Comparison of ENCODE assay signal across 11 cellular contexts in the genomic region with DNA sequence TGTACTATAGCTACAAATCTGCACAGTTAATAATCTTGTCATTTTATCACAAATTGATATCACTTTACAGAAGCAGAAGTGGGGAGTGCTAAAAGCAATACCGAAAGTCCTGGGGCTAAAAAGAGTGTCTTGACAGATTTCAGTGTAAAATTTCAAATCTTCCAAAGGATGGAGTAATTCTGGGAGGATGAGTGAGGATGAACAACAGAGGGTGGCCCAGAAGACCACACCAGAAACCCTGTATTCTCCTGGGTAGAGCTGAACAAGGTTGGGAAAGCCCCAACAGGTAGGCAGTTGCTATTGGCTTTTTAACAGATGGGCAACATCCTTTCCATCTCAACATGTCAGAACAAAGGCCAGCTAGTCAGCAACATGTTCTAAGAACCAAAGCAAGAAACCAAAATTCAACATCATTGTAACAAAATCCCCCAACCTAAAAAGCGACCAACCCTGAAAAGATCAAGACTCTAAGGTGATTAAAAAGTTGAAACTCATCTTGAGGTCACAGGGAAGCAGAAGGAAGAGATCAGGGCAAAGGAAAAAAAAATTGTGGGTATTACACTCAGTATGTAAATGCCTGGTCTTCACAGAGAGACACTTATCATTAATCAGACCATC. TPM values are rescaled to one million over a fixed set of nuclear protein-coding genes. Genes with fewer than 3 reads are reported as not detected.
DNase-seq lines count a peak whose midpoint lies in the region; ATAC-seq, FAIRE-seq and TF ChIP-seq lines count a peak whose summit lies in the region.
"Had no signal": no experiment of that assay in that cellular context is flagged by ENCODE, and none has a peak within 500 bp of the region (broad histone marks: within the 10 kb centered on the region; RNA-seq: fewer than 3 reads in every experiment).

No MANE protein-coding gene starts in this region.

- no peaks in the 10 kb centered on the region for H3K9me3 Mint-ChIP-seq in IgD-negative memory B cell

- no peaks in the 10 kb centered on the region for H3K27me3 Mint-ChIP-seq in IgD-negative memory B cell

- no peak overlapping the region for H3K4me3 ChIP-seq in bronchial epithelial cell (ENCODE audit: low read depth, low read length)

- peak; percentile 65 for FAIRE-seq in GM18507 (lab: Jason Lieb, UNC)
- FAIRE-seq in bronchial epithelial cell (lab: Jason Lieb, UNC): no peak

- no peak for DNase-seq in GM18507 (ENCODE audit: extremely low spot score, insufficient read length, low read depth)
- peak; percentile 84 for DNase-seq in bronchial epithelial cell (ENCODE audit: low read depth)
- DNase-seq in DMS 273 (lab: John Stamatoyannopoulos, UW; ENCODE audit: unreplicated experiment): no peak
- no peak for DNase-seq in anterior cingulate cortex (lab: John Stamatoyannopoulos, UW)
- DNase-seq in left cardiac atrium: no peak
- DNase-seq in NCI-H446 treated with DMSO at 0.1 percent for 48 hours (lab: John Stamatoyannopoulos, UW): no peak
- DNase-seq: NCI-H1436 treated with DMSO at 0.1 percent for 48 hours, right cardiac atrium, T-helper 9 cell had no signal

- H3K4me3 Mint-ChIP-seq in IgD-negative memory B cell: no peak overlapping the region

- TF ChIP-seq CTCF in bronchial epithelial cell (IDR thresholded peaks at IDR 0.05; ENCODE audit: insufficient read depth, low read length, severe bottlenecking): no peak

- peaks cover 3% of the 10 kb centered on the region for H3K36me3 Mint-ChIP-seq in IgD-negative memory B cell

- intact Hi-C loops in left cardiac atrium (cut with DNase I): no loop called here

- no peaks in the 10 kb centered on the region for H3K27me3 ChIP-seq in bronchial epithelial cell (ENCODE audit: control insufficient read depth, insufficient read depth, low read length)

- ATAC-seq in GM19324 (IDR thresholded peaks at IDR 0.05; ENCODE audit: low FRiP score, unreplicated experiment): peak; percentile 48
- ATAC-seq in left cardiac atrium: no peak
- ATAC-seq: right cardiac atrium had no signal

- peak overlapping the region in 2 of 3 donors; percentile 55 to 63 for H3K27ac Mint-ChIP-seq in IgD-negative memory B cell

- H3K4me1 Mint-ChIP-seq in IgD-negative memory B cell: peaks cover 0 to 7% (median 6%) of the 10 kb centered on the region in 3 donors

- peaks cover 3% of the 10 kb centered on the region for H3K36me3 ChIP-seq in bronchial epithelial cell (ENCODE audit: control insufficient read depth, insufficient read depth, low read length)

RNA-seq across cellular contexts. Expression of a gene that starts 38.8 kb away (rescaled TPM):
- polyA plus RNA-seq in IgD-negative memory B cell: 20.6 TPM
- total RNA-seq in bronchial epithelial cell (13.2 and 16.0 TPM in 2 replicates), left cardiac atrium (10 to 100 TPM; 50.8 to 55.7 TPM)

RNA-seq across cellular contexts. Expression of a gene that starts 39.4 kb away (rescaled TPM):
- 748 TPM for polyA plus RNA-seq in IgD-negative memory B cell
- total RNA-seq in bronchial epithelial cell (329 and 428 TPM in 2 replicates), left cardiac atrium (100 to 1,000 TPM; 431 to 588 TPM)

RNA-seq across cellular contexts. Expression of a gene that starts 52.3 kb away (rescaled TPM):
- 32.3 TPM for polyA plus RNA-seq in IgD-negative memory B cell
- total RNA-seq in bronchial epithelial cell: 36.1 and 48.5 TPM in 2 replicates
- 10 to 100 TPM; 17.9 to 18.0 TPM for total RNA-seq in left cardiac atrium

RNA-seq across cellular contexts. Expression of a gene that starts 59.7 kb away (rescaled TPM):
- polyA plus RNA-seq in IgD-negative memory B cell: 0.44 TPM
- total RNA-seq in bronchial epithelial cell (not detected in 2 replicates), left cardiac atrium (1 to 10 TPM; 1.0 to 1.6 TPM)
